Comparison of ENCODE assay signal across 14 cellular contexts in the genomic region with DNA sequence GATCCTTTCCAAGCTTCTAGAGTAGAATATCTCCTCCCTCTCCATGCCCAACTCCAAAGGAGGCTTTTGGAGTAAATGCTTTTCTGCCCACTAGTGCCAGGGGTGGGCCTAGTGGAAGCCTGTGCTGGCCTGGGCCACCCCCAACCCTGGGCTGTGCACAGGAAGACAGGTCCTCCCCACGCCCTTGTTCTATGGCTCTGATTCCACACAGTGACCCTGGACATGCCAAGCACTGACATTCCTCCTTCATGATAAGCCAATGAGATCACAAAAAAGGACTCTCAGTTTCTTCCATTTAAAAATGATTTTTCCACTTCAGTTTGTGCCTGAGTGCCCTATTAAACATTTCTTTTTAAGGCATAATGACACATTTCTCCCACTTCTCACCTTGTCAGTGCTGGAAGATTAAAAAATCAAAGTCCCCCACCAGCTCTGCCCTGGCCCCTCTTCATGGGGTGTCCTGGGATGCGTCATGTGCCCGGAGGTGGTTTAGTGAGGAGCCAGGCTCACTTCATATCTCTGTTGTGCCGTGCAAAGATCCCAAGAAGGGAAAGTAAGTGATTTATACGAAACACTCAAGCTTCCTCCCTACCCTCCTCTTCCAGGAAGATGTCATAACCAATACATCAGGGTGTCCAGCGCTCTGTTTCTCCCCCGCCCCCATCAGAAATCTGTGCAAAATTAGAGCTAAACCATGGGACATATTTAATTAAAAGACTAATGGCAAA.
DNase-seq lines count a peak whose midpoint lies in the region; ATAC-seq, FAIRE-seq and TF ChIP-seq lines count a peak whose summit lies in the region.
"Had no signal": no experiment of that assay in that cellular context is flagged by ENCODE, and none has a peak within 500 bp of the region (broad histone marks: within the 10 kb centered on the region; RNA-seq: fewer than 3 reads in every experiment).

No MANE protein-coding gene starts in this region.

- H3K4me3 ChIP-seq in IMR-90 (ENCODE audit: insufficient read depth, low read depth, low read length) = no peak overlapping the region
- H3K4me3 ChIP-seq in smooth muscle cell = no peak overlapping the region
- H3K4me3 ChIP-seq: SJSA1, skin epidermis, stomach had no signal

- H3K18ac ChIP-seq in IMR-90 (ENCODE audit: low read depth, low read length) = peak overlapping the region; percentile 67

- 78% methylated on average over 1 of the region's 7 CpGs; no CpG with 5 or more reads in 1 of the 2 experiments for WGBS in IMR-90 (ENCODE audit: extremely low coverage in 2 of 2, insufficient read length in 1 of 2), 2 experiments
- 38% methylated on average over 7 of the region's 7 CpGs for WGBS in smooth muscle cell (ENCODE audit: low lambda C conversion rate)

- no TSS peak for BruUV-seq in IMR-90 (replicated peaks; lab: Mats Ljungman, UMichigan)

- peak overlapping the region; percentile 44 for H2AFZ ChIP-seq in IMR-90 (replicated peaks; ENCODE audit: low read length, poor library complexity)
- H2AFZ ChIP-seq in smooth muscle cell (ENCODE audit: low read depth) = no peak overlapping the region

- H3K79me2 ChIP-seq in smooth muscle cell (ENCODE audit: low read depth) = no peaks in the 10 kb centered on the region

- no peak overlapping the region for H2AK9ac ChIP-seq in IMR-90 (replicated peaks; ENCODE audit: low read depth, low read length, poor library complexity)

- intact Hi-C loops in IMR-90 (cut with micrococcal nuclease) = loop anchor here (10.0 kb wide), 1 partner anchor 793 kb away; no protein-coding TSS in a partner anchor
- intact Hi-C loops in activated CD4-positive, alpha-beta memory T cell treated with anti-CD3 and anti-CD28 coated beads for 36 hours (cut with micrococcal nuclease) = no loop called here

- peaks cover 10% of the 10 kb centered on the region for H3F3A ChIP-seq in smooth muscle cell (ENCODE audit: low read depth)

- peaks cover 3% of the 10 kb centered on the region; the same call in 1 of the 2 replicates for H3K9me3 ChIP-seq in IMR-90 (ENCODE audit: control insufficient read depth, insufficient read depth, low read length)
- H3K9me3 ChIP-seq in smooth muscle cell (replicated peaks; ENCODE audit: low read depth) = peaks cover 9% of the 10 kb centered on the region

- dilution Hi-C loops in IMR-90 (cut with HindIII; ENCODE audit: low sequenced_read_pairs, unreplicated experiment) = no loop called here

- peaks cover 24 to 41% (median 30%) of the 10 kb centered on the region in 5 experiments for H3K9me3 Mint-ChIP-seq in brain
- H3K9me3 Mint-ChIP-seq in activated CD4-positive, alpha-beta memory T cell treated with anti-CD3 and anti-CD28 coated beads for 36 hours = peaks cover 35% of the 10 kb centered on the region

- peak overlapping the region; percentile 56 for H4K5ac ChIP-seq in IMR-90 (ENCODE audit: low read depth, low read length)

- H3K9me1 ChIP-seq in IMR-90 (ENCODE audit: insufficient read depth, low read length) = no peaks in the 10 kb centered on the region

- H3K27ac Mint-ChIP-seq in brain = peak overlapping the region; percentile 82 to 95 (median 93)
- no peak overlapping the region for H3K27ac Mint-ChIP-seq in activated CD4-positive, alpha-beta memory T cell treated with anti-CD3 and anti-CD28 coated beads for 36 hours
- H3K27ac Mint-ChIP-seq: activated naive CD8-positive, alpha-beta T cell had no signal

- TF ChIP-seq CTCF in IMR-90 (conservative IDR thresholded peaks at IDR 0.05; ENCODE audit: low read depth, low read length) (no peak), brain (conservative IDR thresholded peaks at IDR 0.05) (no peak), smooth muscle cell (IDR thresholded peaks at IDR 0.05; ENCODE audit: borderline replicate concordance, insufficient read depth, poor library complexity, severe bottlenecking) (no peak)

- TF ChIP-seq RAD21 in IMR-90 (IDR thresholded peaks at IDR 0.05; ENCODE audit: low read length) = no peak

- peak; percentile 23 for DNase-seq in IMR-90
- no peak for DNase-seq in smooth muscle cell (lab: John Stamatoyannopoulos, UW; ENCODE audit: unreplicated experiment)
- no peak for DNase-seq in activated CD4-positive, alpha-beta memory T cell treated with anti-CD3 and anti-CD28 coated beads for 36 hours
- no peak for DNase-seq in urothelium cell line (ENCODE audit: low spot score)
- DNase-seq: activated CD8-positive, alpha-beta memory T cell treated with anti-CD3 and anti-CD28 coated beads, Interleukin-2, amount 50 U/mL, for 4 hours; CD8-positive, alpha-beta memory T cell; GDM1; stomach had no signal

- no peak overlapping the region for H2AK5ac ChIP-seq in IMR-90 (ENCODE audit: low read depth, low read length)

- H3K23ac ChIP-seq in IMR-90 (ENCODE audit: low read depth, low read length) = no peak overlapping the region

- H3K27me3 ChIP-seq in IMR-90 (ENCODE audit: control insufficient read depth, insufficient read depth, low read length) (no peaks in the 10 kb centered on the region), layer of hippocampus (ENCODE audit: control insufficient read depth, insufficient read depth, low read length) (no peaks in the 10 kb centered on the region), smooth muscle cell (ENCODE audit: low read depth) (no peaks in the 10 kb centered on the region)
- H3K27me3 ChIP-seq: SJSA1, stomach had no signal

- H4K91ac ChIP-seq in IMR-90 (ENCODE audit: insufficient read depth, low read depth, low read length) = peak overlapping the region; percentile 63

- peak; percentile 56 for ATAC-seq in IMR-90 (ENCODE audit: low read depth)
- no peak for ATAC-seq in HG03439 (IDR thresholded peaks at IDR 0.05; ENCODE audit: unreplicated experiment)

- H3K4ac ChIP-seq in IMR-90 (ENCODE audit: low read depth, low read length) = peak overlapping the region; percentile 46

- H3K9ac ChIP-seq in IMR-90 (ENCODE audit: low read depth, low read length) (no peak overlapping the region), smooth muscle cell (ENCODE audit: low read depth) (peak overlapping the region; percentile 68)

- peak overlapping the region; percentile 40; the same call in 1 of the 2 replicates for H2BK20ac ChIP-seq in IMR-90 (ENCODE audit: low read depth, low read length)

- no peak for FAIRE-seq in urothelium cell line (lab: Jason Lieb, UNC)

- H3K14ac ChIP-seq in IMR-90 (replicated peaks; ENCODE audit: low read depth, low read length) = peak overlapping the region; percentile 31; the same call in 1 of the 2 replicates

- H4K20me1 ChIP-seq in IMR-90 (ENCODE audit: insufficient read depth, low read length) (no peaks in the 10 kb centered on the region), smooth muscle cell (ENCODE audit: low read depth) (no peaks in the 10 kb centered on the region)

- peak overlapping the region; percentile 2 to 61 (median 25) for H3K4me3 Mint-ChIP-seq in brain
- H3K4me3 Mint-ChIP-seq in activated CD4-positive, alpha-beta memory T cell treated with anti-CD3 and anti-CD28 coated beads for 36 hours = no peak overlapping the region
- H3K4me3 Mint-ChIP-seq: activated naive CD8-positive, alpha-beta T cell had no signal

- H3K79me1 ChIP-seq in IMR-90 (ENCODE audit: low read depth in 1 of 2, low read length in 2 of 2) = no peaks in the 10 kb centered on the region

- POLR2A ChIA-PET in IMR-90 (lab: Charles Lee; ENCODE audit: unreplicated experiment) = no interaction called here
- POLR2A ChIA-PET in activated CD4-positive, alpha-beta memory T cell treated with anti-CD3 and anti-CD28 coated beads for 36 hours (lab: Charles Lee) = no interaction called here

- peaks cover 10% of the 10 kb centered on the region for H3K27me3 Mint-ChIP-seq in brain
- H3K27me3 Mint-ChIP-seq in activated CD4-positive, alpha-beta memory T cell treated with anti-CD3 and anti-CD28 coated beads for 36 hours = no peaks in the 10 kb centered on the region
- H3K27me3 Mint-ChIP-seq: activated naive CD8-positive, alpha-beta T cell; CD8-positive, alpha-beta memory T cell had no signal

- no peak overlapping the region for H3K56ac ChIP-seq in IMR-90 (ENCODE audit: extremely low read depth, insufficient read depth, low read length)

- peak overlapping the region; percentile 7 to 88; a peak in 3 of 4 replicates for H4K8ac ChIP-seq in IMR-90 (ENCODE audit: low read depth in 2 of 2, low read length in 2 of 2)

- H3K4me2 ChIP-seq in IMR-90 (ENCODE audit: low read depth, low read length) (peak overlapping the region; percentile 20; the same call in 1 of the 2 replicates), smooth muscle cell (peak overlapping the region; percentile 72)

- H3K36me3 ChIP-seq in IMR-90 (ENCODE audit: control insufficient read depth, insufficient read depth, low read length) = no peaks in the 10 kb centered on the region
- H3K36me3 ChIP-seq in smooth muscle cell (ENCODE audit: low read depth) = peaks cover 10% of the 10 kb centered on the region
- H3K36me3 ChIP-seq: SJSA1 had no signal

- H2BK120ac ChIP-seq in IMR-90 (ENCODE audit: low read depth, low read length) = peak overlapping the region; percentile 92

- no peak overlapping the region for H2BK15ac ChIP-seq in IMR-90 (ENCODE audit: low read depth, low read length)

- peaks cover 60% of the 10 kb centered on the region for H3K4me1 Mint-ChIP-seq in brain
- no peaks in the 10 kb centered on the region for H3K4me1 Mint-ChIP-seq in activated CD4-positive, alpha-beta memory T cell treated with anti-CD3 and anti-CD28 coated beads for 36 hours (ENCODE audit: low read depth)

- H3K36me3 Mint-ChIP-seq in brain = peaks cover 26% of the 10 kb centered on the region
- peaks cover 41% of the 10 kb centered on the region for H3K36me3 Mint-ChIP-seq in activated CD4-positive, alpha-beta memory T cell treated with anti-CD3 and anti-CD28 coated beads for 36 hours

- H3K27ac ChIP-seq in IMR-90 (ENCODE audit: insufficient read depth, low read length) (peak overlapping the region; percentile 34; the same call in 1 of the 2 replicates), layer of hippocampus (ENCODE audit: low read depth, low read length) (peak overlapping the region; percentile 27), smooth muscle cell (ENCODE audit: low read depth) (peak overlapping the region; percentile 74)
- H3K27ac ChIP-seq: SJSA1, stomach had no signal

- no peak for TF ChIP-seq POLR2A in IMR-90 (IDR thresholded peaks at IDR 0.05; ENCODE audit: low read depth, low read length)

- CTCF ChIA-PET in IMR-90 (lab: Yijun Ruan, JAX) = interaction anchor here (0.6 to 1.3 kb wide), 2 partner anchors 15 to 280 kb away, joined by 3 to 5 read pairs; no protein-coding TSS in a partner anchor
- CTCF ChIA-PET in activated CD4-positive, alpha-beta memory T cell treated with anti-CD3 and anti-CD28 coated beads for 36 hours (lab: Charles Lee) = no interaction called here

- peak overlapping the region; percentile 53 for H2BK5ac ChIP-seq in IMR-90 (ENCODE audit: low read depth, low read length, poor library complexity, severe bottlenecking)

- in situ Hi-C loops in IMR-90 (cut with MboI; ENCODE audit: low sequenced_read_pairs) = no loop called here

- H3K4me1 ChIP-seq in IMR-90 (ENCODE audit: control insufficient read depth, insufficient read depth, low read length) = peaks cover 10% of the 10 kb centered on the region
- peaks cover 6% of the 10 kb centered on the region for H3K4me1 ChIP-seq in smooth muscle cell (ENCODE audit: low read depth)
- H3K4me1 ChIP-seq: SJSA1, stomach had no signal

TF ChIP-seq in IMR-90, 13 proteins besides CTCF, POLR2A, EP300 and RAD21 (continues in another document):
- no peak for TF ChIP-seq CHD1 (IDR thresholded peaks at IDR 0.05; ENCODE audit: low read depth, low read length)
- no peak for TF ChIP-seq SMC3 (IDR thresholded peaks at IDR 0.05; ENCODE audit: low read depth, low read length)
- no peak for TF ChIP-seq RCOR1 (IDR thresholded peaks at IDR 0.05; ENCODE audit: insufficient replicate concordance, low read length)
